ENCODE assay signal across 12 cellular contexts in genomic region chr12:113261847-113262470, GRCh38. TPM values are rescaled to one million over a fixed set of nuclear protein-coding genes. Genes with fewer than 3 reads are reported as not detected.
DNase-seq lines count a peak whose midpoint lies in the region; ATAC-seq, FAIRE-seq and TF ChIP-seq lines count a peak whose summit lies in the region.
"Had no signal": no experiment of that assay in that cellular context is flagged by ENCODE, and none has a peak within 500 bp of the region (broad histone marks: within the 10 kb centered on the region; RNA-seq: fewer than 3 reads in every experiment).

No MANE protein-coding gene starts in this region.

- no peak for TF ChIP-seq CTCF in right lobe of liver (IDR thresholded peaks at IDR 0.05)
- no peak for TF ChIP-seq CTCF in HepG2 (CRISPR knock-in tag; IDR thresholded peaks at IDR 0.05)
- no peak for TF ChIP-seq CTCF in fibroblast of villous mesenchyme (IDR thresholded peaks at IDR 0.05; ENCODE audit: insufficient read depth, low read depth, low read length)
- no peak for TF ChIP-seq CTCF in uterus (IDR thresholded peaks at IDR 0.05)

- peak overlapping the region; percentile 57 for H3K4me3 Mint-ChIP-seq in T-helper 1 cell treated with Interleukin-12 subunit alpha and Interleukin-12 subunit beta and Interleukin-4 antibody, amounts not matched to agents 30 μg/mL and 1 μg/mL, for 36 hours

- POLR2A ChIA-PET in HepG2 (lab: Yijun Ruan, JAX), result no interaction called here

- intact Hi-C loops in right lobe of liver (cut with DNase I), result no loop called here
- intact Hi-C loops in HepG2 (cut with micrococcal nuclease; ENCODE audit: unreplicated experiment), result no loop called here
- intact Hi-C loops in uterus (cut with DNase I; ENCODE audit: low total_unique reads), result no loop called here

- H3K9me3 Mint-ChIP-seq in T-helper 1 cell treated with Interleukin-12 subunit alpha and Interleukin-12 subunit beta and Interleukin-4 antibody, amounts not matched to agents 30 μg/mL and 1 μg/mL, for 36 hours, result no peaks in the 10 kb centered on the region

- no peak overlapping the region for H3K9ac ChIP-seq in HepG2 (ENCODE audit: insufficient read depth, low read depth, low read length)

- H3K79me2 ChIP-seq in HepG2 (ENCODE audit: insufficient read depth, low read length), result no peaks in the 10 kb centered on the region

- no peak for ATAC-seq in right lobe of liver
- no peak for ATAC-seq in HepG2

- H3K4me3 ChIP-seq in right lobe of liver (no peak overlapping the region), HepG2 (replicated peaks in 1 of 3; ENCODE audit: insufficient read depth in 1 of 3, low read depth in 2 of 3, low read length in 3 of 3) (no peak overlapping the region), fibroblast of villous mesenchyme (ENCODE audit: low read depth, low read length) (no peak overlapping the region), uterus (no peak overlapping the region)

- WGBS in right lobe of liver (ENCODE audit: insufficient coverage, low coverage, low lambda C conversion rate, missing lambda C conversion rate), result 49% methylated on average over 6 of the region's 6 CpGs
- 97% methylated on average over 6 of the region's 6 CpGs for WGBS in HepG2 (ENCODE audit: low lambda C conversion rate)

- H2AFZ ChIP-seq in HepG2 (ENCODE audit: low read length), result no peak overlapping the region

- H3K36me3 Mint-ChIP-seq in T-helper 1 cell treated with Interleukin-12 subunit alpha and Interleukin-12 subunit beta and Interleukin-4 antibody, amounts not matched to agents 30 μg/mL and 1 μg/mL, for 36 hours (ENCODE audit: low read depth), result peaks cover 36% of the 10 kb centered on the region

- no peak for TF ChIP-seq RAD21 in HepG2 (CRISPR knock-in tag; IDR thresholded peaks at IDR 0.05)

- TF ChIP-seq EP300 in HepG2 (IDR thresholded peaks at IDR 0.05; ENCODE audit: low read depth in 2 of 2, low read length in 2 of 2), result no peak
- no peak for TF ChIP-seq EP300 in HepG2 (CRISPR knock-in tag; IDR thresholded peaks at IDR 0.05; ENCODE audit: borderline replicate concordance)

- no peak for FAIRE-seq in HepG2 (lab: Jason Lieb, UNC)
- FAIRE-seq: colon, islet of Langerhans had no signal

- DNase-seq in right lobe of liver (no peak), HepG2 (ENCODE audit: low spot score) (no peak), fibroblast of villous mesenchyme (ENCODE audit: low read depth) (peak; percentile 59), uterus (no peak), NCI-H82 (lab: John Stamatoyannopoulos, UW) (no peak), kidney tubule cell (ENCODE audit: low spot score) (no peak), NCI-H2227 treated with DMSO at 0.1 percent for 48 hours (lab: John Stamatoyannopoulos, UW) (no peak)
- DNase-seq: Calu3, NCI-H2029 had no signal

- BruUV-seq in HepG2 (replicated peaks; lab: Mats Ljungman, UMichigan), result no TSS peak

- no peak for TF ChIP-seq POLR2A in right lobe of liver (IDR thresholded peaks at IDR 0.05)
- TF ChIP-seq POLR2A in HepG2 (IDR thresholded peaks at IDR 0.05; ENCODE audit: insufficient read depth in 1 of 2, low read depth in 2 of 2, low read length in 2 of 2), result no peak
- no peak for TF ChIP-seq POLR2A in uterus (IDR thresholded peaks at IDR 0.05)

- H4K20me1 ChIP-seq in HepG2 (ENCODE audit: insufficient read depth, low read length), result no peaks in the 10 kb centered on the region

- H3K4me1 ChIP-seq in right lobe of liver (peaks cover 0 to 57% (median 10%) of the 10 kb centered on the region in 4 donors), HepG2 (ENCODE audit: insufficient read depth, low read length) (peaks cover 33% of the 10 kb centered on the region), uterus (no peaks in the 10 kb centered on the region)

- CTCF ChIA-PET in HepG2 (lab: Yijun Ruan, JAX; ENCODE audit: low intra/inter-chr PET ratio, low total read pairs), result no interaction called here

- H3K27ac Mint-ChIP-seq in T-helper 1 cell treated with Interleukin-12 subunit alpha and Interleukin-12 subunit beta and Interleukin-4 antibody, amounts not matched to agents 30 μg/mL and 1 μg/mL, for 36 hours, result peak overlapping the region; percentile 81

- in situ Hi-C loops in HepG2 (cut with HindIII; ENCODE audit: extremely low pct_ligation_motif_present, low pct_unique_long_range_greater_than_20kb), result no loop called here

- H3K9me3 ChIP-seq in right lobe of liver (no peaks in the 10 kb centered on the region), HepG2 (ENCODE audit: low read length) (no peaks in the 10 kb centered on the region), uterus (no peaks in the 10 kb centered on the region)

- H3K4me2 ChIP-seq in HepG2 (ENCODE audit: low read depth, low read length), result no peak overlapping the region

- H3K27me3 Mint-ChIP-seq in T-helper 1 cell treated with Interleukin-12 subunit alpha and Interleukin-12 subunit beta and Interleukin-4 antibody, amounts not matched to agents 30 μg/mL and 1 μg/mL, for 36 hours (ENCODE audit: low read depth), result no peaks in the 10 kb centered on the region

- H3K27ac ChIP-seq in right lobe of liver (peak overlapping the region in 2 of 3 donors; percentile 34 to 74), HepG2 (ENCODE audit: extremely low read length, insufficient read depth, low read length) (no peak overlapping the region), uterus (peak overlapping the region; percentile 45 to 74)

- H3K36me3 ChIP-seq in right lobe of liver (peaks cover 0 to 15% (median 3%) of the 10 kb centered on the region in 4 donors), HepG2 (replicated peaks in 1 of 2; ENCODE audit: control insufficient read depth in 1 of 2, insufficient read depth in 2 of 2, low read length in 2 of 2) (peaks cover 4 to 8% of the 10 kb centered on the region in 2 experiments; a peak in 4 of 5 replicates), uterus (no peaks in the 10 kb centered on the region)

- peaks cover 44% of the 10 kb centered on the region for H3K4me1 Mint-ChIP-seq in T-helper 1 cell treated with Interleukin-12 subunit alpha and Interleukin-12 subunit beta and Interleukin-4 antibody, amounts not matched to agents 30 μg/mL and 1 μg/mL, for 36 hours (ENCODE audit: low read depth)

- H3K27me3 ChIP-seq in right lobe of liver (no peaks in the 10 kb centered on the region), HepG2 (ENCODE audit: control insufficient read depth in 1 of 2, insufficient read depth in 2 of 2, low read length in 2 of 2) (no peaks in the 10 kb centered on the region), uterus (no peaks in the 10 kb centered on the region)

TF ChIP-seq in HepG2, 621 proteins besides CTCF, POLR2A, EP300 and RAD21:
- TF ChIP-seq SALL2 (CRISPR knock-in tag; IDR thresholded peaks at IDR 0.05), result no peak
- TF ChIP-seq FOXC1 (CRISPR knock-in tag; IDR thresholded peaks at IDR 0.05; ENCODE audit: borderline replicate concordance), result no peak
- no peak for TF ChIP-seq ZNF652 (CRISPR knock-in tag; IDR thresholded peaks at IDR 0.05; ENCODE audit: borderline replicate concordance, low read depth)
- TF ChIP-seq ZSCAN31 (CRISPR knock-in tag; IDR thresholded peaks at IDR 0.05; ENCODE audit: low read depth), result no peak
- no peak for TF ChIP-seq ZNF841 (CRISPR knock-in tag; IDR thresholded peaks at IDR 0.05; ENCODE audit: borderline replicate concordance)
- no peak for TF ChIP-seq ZNF431 (CRISPR knock-in tag; IDR thresholded peaks at IDR 0.05; ENCODE audit: borderline replicate concordance, low read depth)
- no peak for TF ChIP-seq IRX3 (CRISPR knock-in tag; IDR thresholded peaks at IDR 0.05; ENCODE audit: borderline replicate concordance, low read depth)
- no peak for TF ChIP-seq RARG (CRISPR knock-in tag; IDR thresholded peaks at IDR 0.05; ENCODE audit: low read depth)
- no peak for TF ChIP-seq KLF12 (CRISPR knock-in tag; IDR thresholded peaks at IDR 0.05; ENCODE audit: borderline replicate concordance)
- TF ChIP-seq ATF3 (CRISPR knock-in tag; IDR thresholded peaks at IDR 0.05), result no peak
- no peak for TF ChIP-seq POLR2AphosphoS2 (IDR thresholded peaks at IDR 0.05; ENCODE audit: low read depth, low read length)
- no peak for TF ChIP-seq ZNF879 (CRISPR knock-in tag; IDR thresholded peaks at IDR 0.05)

RNA-seq across cellular contexts. Expression of gene TPCN1, which starts 40.7 kb away (rescaled TPM):
- total RNA-seq in right lobe of liver (10 to 100 TPM; 18.0 to 34.6 (median 28.3) TPM), HepG2 (2016; rRNA removed; fragmentation: Illumina TruSeq; extraction: Trizol) (3.8 and 8.0 TPM in 2 replicates), fibroblast of villous mesenchyme (15.8 and 25.9 TPM in 2 replicates), uterus (10 to 100 TPM; 21.4 to 79.8 (median 52.9) TPM)
- total RNA-seq in HepG2 (2016; cell fraction: cytosol; rRNA removed; fragmentation: Illumina TruSeq; extraction: Trizol; ENCODE audit: low read depth), result 4.4 and 4.6 TPM in 2 replicates
- total RNA-seq in HepG2 (2016; cell fraction: insoluble cytoplasmic fraction; rRNA removed; fragmentation: Illumina TruSeq; extraction: Trizol), result 3.0 and 10.0 TPM in 2 replicates
- total RNA-seq in HepG2 (2016; cell fraction: membrane; rRNA removed; fragmentation: Illumina TruSeq; extraction: Trizol), result 4.2 and 4.5 TPM in 2 replicates
- 12.3 and 15.7 TPM in 2 replicates for total RNA-seq in HepG2 (2016; cell fraction: nucleus; rRNA removed; fragmentation: Illumina TruSeq; extraction: Trizol)
- 26.8 and 33.5 TPM in 2 replicates for polyA plus RNA-seq in HepG2 (2011; rRNA removed)
- 10.3 and 10.4 TPM in 2 replicates for polyA plus RNA-seq in HepG2 (2011; cell fraction: cytosol; rRNA removed)
- 183 and 201 TPM in 2 replicates for polyA plus RNA-seq in HepG2 (2011; cell fraction: nucleus; rRNA removed)
- polyA plus RNA-seq in HepG2 (2012), result 18.0 and 21.8 TPM in 2 replicates
- polyA plus RNA-seq in HepG2 (2016; cell fraction: cytosol; fragmentation: Illumina TruSeq; extraction: Trizol; ENCODE audit: low read depth), result 0.84 and 1.4 TPM in 2 replicates
- 3.5 and 4.1 TPM in 2 replicates for polyA plus RNA-seq in HepG2 (2016; cell fraction: insoluble cytoplasmic fraction; fragmentation: Illumina TruSeq; extraction: Trizol; ENCODE audit: low read depth)
- 2.5 and 2.8 TPM in 2 replicates for polyA plus RNA-seq in HepG2 (2016; cell fraction: membrane; fragmentation: Illumina TruSeq; extraction: Trizol; ENCODE audit: low read depth)
- 42.1 and 42.8 TPM in 2 replicates for polyA plus RNA-seq in HepG2 (2016; cell fraction: nucleus; fragmentation: Illumina TruSeq; extraction: Trizol; ENCODE audit: insufficient read depth, low read depth)
- polyA minus RNA-seq in HepG2 (2011; rRNA and poly(A)+ RNA removed; ENCODE audit: low replicate concordance), result 40.0 and 48.9 TPM in 2 replicates
- polyA minus RNA-seq in HepG2 (2011; cell fraction: cytosol; rRNA and poly(A)+ RNA removed), result 7.3 and 9.8 TPM in 2 replicates
- polyA minus RNA-seq in HepG2 (2011; cell fraction: nucleus; rRNA and poly(A)+ RNA removed), result 45.8 and 47.1 TPM in 2 replicates
